In the genomic region with DNA sequence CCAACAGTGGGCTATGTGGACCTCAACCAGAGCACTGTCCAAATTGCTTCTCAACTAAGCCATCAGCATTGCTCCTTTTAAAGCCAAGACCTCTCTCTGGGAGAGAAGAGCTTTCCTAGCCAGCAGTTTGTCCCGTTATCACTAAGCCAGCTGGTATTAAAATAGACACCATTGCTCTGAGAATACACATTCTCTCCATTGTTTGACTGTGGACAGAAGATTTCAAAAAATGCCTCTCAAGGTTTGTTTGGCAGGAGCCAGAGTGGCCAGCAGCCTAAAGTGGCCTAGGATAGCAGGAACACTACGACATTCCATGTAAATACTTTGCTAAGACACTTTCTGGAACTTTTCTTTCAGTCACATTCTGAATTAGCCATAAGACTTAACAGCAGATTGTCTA, we compare ENCODE assay signal across 13 cellular contexts.
"Had no signal": no experiment of that assay in that cellular context is flagged by ENCODE, and none has a peak within 500 bp of the region (broad histone marks: within the 10 kb centered on the region; RNA-seq: fewer than 3 reads in every experiment).

No MANE protein-coding gene starts in this region.

- ATAC-seq: gastrocnemius medialis; natural killer cell treated with Interleukin-12 subunit alpha and Interleukin-12 subunit beta and Interleukin-15 and Interleukin-18, amount 100 ng/mL, for 72 hours; SK-N-SH treated with all-trans-retinoic acid at 6 μM for 48 hours; stimulated activated naive CD8-positive, alpha-beta T cell treated with anti-CD3 and anti-CD28 coated beads, Interleukin-15, Interleukin-2, amounts not matched to agents 100 U/mL and 50 U/mL, for 24 hours had no signal

- H3K9me3 ChIP-seq: gastrocnemius medialis, psoas muscle had no signal

- H3K27ac ChIP-seq: hepatocyte, psoas muscle had no signal

- H3K4me3 ChIP-seq: gastrocnemius medialis, hepatocyte, psoas muscle had no signal

- H3K27me3 ChIP-seq: gastrocnemius medialis, hepatocyte had no signal

- DNase-seq: activated CD4-positive, alpha-beta T cell treated with anti-CD3 and anti-CD28 coated beads for 4 hours; activated effector memory CD4-positive, alpha-beta T cell treated with Interleukin-2 at 50 U/mL for 16 hours; central memory CD4-positive, alpha-beta T cell; cortex of kidney; effector memory CD4-positive, alpha-beta T cell; gastrocnemius medialis; occipital lobe; psoas muscle; stimulated activated CD4-positive, alpha-beta T cell treated with anti-CD3 and anti-CD28 coated beads, Interleukin-2, amount 100 ng/mL, for 48 hours; stimulated activated naive CD8-positive, alpha-beta T cell treated with anti-CD3 and anti-CD28 coated beads, Interleukin-15, Interleukin-2, amounts not matched to agents 100 U/mL and 50 U/mL, for 24 hours had no signal
